Comparison of ENCODE assay signal across 8 cellular contexts in genomic region chr20:34705008-34705382, GRCh38. TPM values are rescaled to one million over a fixed set of nuclear protein-coding genes. Genes with fewer than 3 reads are reported as not detected.
A peak's percentile ranks its signal among the peaks of the same experiment; 100 is the strongest.
DNase-seq lines count a peak whose midpoint lies in the region; ATAC-seq and TF ChIP-seq lines count a peak whose summit lies in the region.

No MANE protein-coding gene starts in this region.

- POLR2A ChIA-PET in naive thymus-derived CD8-positive, alpha-beta T cell (lab: Charles Lee) = interaction anchor here (0.6 to 1.1 kb wide), 4 partner anchors 27 to 830 kb away, joined by 3 to 4 read pairs (median 3); partner anchors contain the start of gene PIGU

- peaks cover 41% of the 10 kb centered on the region for H3K4me1 Mint-ChIP-seq in chondrocyte (ENCODE audit: low read depth)
- H3K4me1 Mint-ChIP-seq in naive thymus-derived CD8-positive, alpha-beta T cell = peaks cover 16 to 38% (median 21%) of the 10 kb centered on the region in 4 donors

- no peak for DNase-seq in MG63
- no peak for DNase-seq in chondrocyte (ENCODE audit: low spot score)
- no peak for DNase-seq in naive thymus-derived CD8-positive, alpha-beta T cell
- DNase-seq in MV-4-11 (lab: John Stamatoyannopoulos, UW) = no peak
- no peak for DNase-seq in DMS 273 treated with DMSO at 0.1 percent for 48 hours (lab: John Stamatoyannopoulos, UW)
- DNase-seq in ecto neural progenitor cell (ENCODE audit: low spot score) = no peak

- H3K9me3 Mint-ChIP-seq in chondrocyte (ENCODE audit: low read depth) = no peaks in the 10 kb centered on the region
- H3K9me3 Mint-ChIP-seq in naive thymus-derived CD8-positive, alpha-beta T cell = no peaks in the 10 kb centered on the region

- H3K27ac ChIP-seq in BLaER1 = peak overlapping the region; percentile 96

- H3K36me3 ChIP-seq in BLaER1 (no peaks in the 10 kb centered on the region), MG63 (no peaks in the 10 kb centered on the region)

- peak overlapping the region; percentile 94 for H3K9ac ChIP-seq in BLaER1

- H3K27ac Mint-ChIP-seq in chondrocyte (ENCODE audit: unreplicated experiment) = peak overlapping the region; percentile 99
- H3K27ac Mint-ChIP-seq in naive thymus-derived CD8-positive, alpha-beta T cell = peak overlapping the region; percentile 73 to 100 (median 98)

- peak overlapping the region; percentile 97 for H3K4me3 Mint-ChIP-seq in chondrocyte (ENCODE audit: unreplicated experiment)
- peak overlapping the region; percentile 84 to 98 (median 90) for H3K4me3 Mint-ChIP-seq in naive thymus-derived CD8-positive, alpha-beta T cell

- peak overlapping the region; percentile 82 for H3K4me2 ChIP-seq in BLaER1

- no peaks in the 10 kb centered on the region for H3K27me3 Mint-ChIP-seq in chondrocyte (ENCODE audit: low read depth)
- peaks cover 0 to 10% (median 5%) of the 10 kb centered on the region in 5 donors for H3K27me3 Mint-ChIP-seq in naive thymus-derived CD8-positive, alpha-beta T cell

- no peak for TF ChIP-seq CTCF in chondrocyte (IDR thresholded peaks at IDR 0.05)

- no peaks in the 10 kb centered on the region for H3K9me3 ChIP-seq in BLaER1
- no peaks in the 10 kb centered on the region for H3K9me3 ChIP-seq in MG63

- ATAC-seq in naive thymus-derived CD8-positive, alpha-beta T cell = no peak
- no peak for ATAC-seq in GM21825 (IDR thresholded peaks at IDR 0.05; ENCODE audit: unreplicated experiment)

- peaks cover 1% of the 10 kb centered on the region; the same call in 1 of the 2 replicates for H4K20me1 ChIP-seq in BLaER1

- peaks cover under 1% of the 10 kb centered on the region; the same call in 1 of the 2 replicates for H3K27me3 ChIP-seq in BLaER1
- peaks cover 3% of the 10 kb centered on the region; the same call in 1 of the 2 replicates for H3K27me3 ChIP-seq in MG63

- peak overlapping the region; percentile 92 for H3K4me3 ChIP-seq in BLaER1
- H3K4me3 ChIP-seq in MG63 = peak overlapping the region; percentile 51

- no peaks in the 10 kb centered on the region for H3K36me3 Mint-ChIP-seq in chondrocyte (ENCODE audit: low read depth)
- no peaks in the 10 kb centered on the region for H3K36me3 Mint-ChIP-seq in naive thymus-derived CD8-positive, alpha-beta T cell

- peaks cover 54% of the 10 kb centered on the region for H3K4me1 ChIP-seq in BLaER1

RNA-seq across cellular contexts. Expression of gene TP53INP2, which starts 0.9 kb away (rescaled TPM):
- 0.20 TPM in 1 of 2 replicates, not detected in the other for total RNA-seq in MG63 (2014; rRNA removed; shearing (Covaris generic); ENCODE audit: low replicate concordance)
- total RNA-seq in chondrocyte = 31.7 to 59.8 TPM (median 58.7 TPM) in 3 replicates
- total RNA-seq in naive thymus-derived CD8-positive, alpha-beta T cell = 1 to 10 TPM; 1.7 to 1.8 TPM
- polyA plus RNA-seq in naive thymus-derived CD8-positive, alpha-beta T cell = under 1 TPM; 0.08 to 0.64 (median 0.53) TPM

RNA-seq across cellular contexts. Expression of gene PIGU, which starts 28.1 kb away (rescaled TPM):
- 19.4 and 28.2 TPM in 2 replicates for total RNA-seq in MG63 (2014; rRNA removed; shearing (Covaris generic); ENCODE audit: low replicate concordance)
- total RNA-seq in chondrocyte = 19.8 to 21.2 TPM (median 20.4 TPM) in 3 replicates
- 10 to 100 TPM; 11.4 to 14.0 TPM for total RNA-seq in naive thymus-derived CD8-positive, alpha-beta T cell
- 10 to 100 TPM; 18.3 to 25.4 (median 23.2) TPM for polyA plus RNA-seq in naive thymus-derived CD8-positive, alpha-beta T cell

Comparison
In these comparisons a context has a peak if more than half of its experiments do, and no peak if none do; other contexts are left out.
1. RNA of gene TP53INP2, which starts 0.9 kb away (total RNA-seq): 31.7 to 59.8 TPM in chondrocyte; 1.7 to 1.8 TPM in naive thymus-derived CD8-positive, alpha-beta T cell and 0.20 TPM in MG63; every median in the first group is over 10 times any median in the second.